Comparison of ENCODE assay signal across 26 cellular contexts in the genomic region with DNA sequence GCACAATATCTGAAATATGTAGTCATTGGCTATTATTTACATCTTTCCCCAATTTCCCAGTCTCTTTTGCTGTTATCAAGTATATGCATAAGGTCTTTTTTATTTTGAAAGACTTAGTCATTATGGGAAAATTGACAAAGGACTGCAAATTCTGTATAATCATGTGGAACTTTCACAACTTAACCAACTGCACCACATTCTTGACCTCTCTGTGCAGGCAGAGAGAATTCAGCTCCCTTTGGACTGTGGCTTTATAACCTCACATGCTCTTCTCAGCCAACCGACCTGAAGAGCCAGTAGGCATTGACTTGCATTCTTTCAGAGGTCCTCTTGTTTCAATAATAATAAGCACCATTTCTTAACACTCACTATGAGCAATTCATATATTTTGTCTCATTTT.
A peak's percentile ranks its signal among the peaks of the same experiment; 100 is the strongest.
DNase-seq lines count a peak whose midpoint lies in the region; ATAC-seq and TF ChIP-seq lines count a peak whose summit lies in the region.
"Had no signal": no experiment of that assay in that cellular context is flagged by ENCODE, and none has a peak within 500 bp of the region (broad histone marks: within the 10 kb centered on the region; RNA-seq: fewer than 3 reads in every experiment).

No MANE protein-coding gene starts in this region.

- TF ChIP-seq CTCF in fibroblast of mammary gland (conservative IDR thresholded peaks at IDR 0.05; ENCODE audit: control insufficient read depth, insufficient read depth, low read depth, low read length) (no peak), upper lobe of right lung (IDR thresholded peaks at IDR 0.05) (no peak)

- H3K4me1 ChIP-seq in upper lobe of right lung, result no peaks in the 10 kb centered on the region
- H3K4me1 ChIP-seq: HAP-1 had no signal

- no peaks in the 10 kb centered on the region for H3K36me3 ChIP-seq in upper lobe of right lung
- H3K36me3 ChIP-seq: BLaER1, HAP-1 had no signal

- no peak for ATAC-seq in upper lobe of right lung
- ATAC-seq in GM18861 (IDR thresholded peaks at IDR 0.05; ENCODE audit: unreplicated experiment), result no peak
- ATAC-seq: GM23338, PC-3 had no signal

- no peaks in the 10 kb centered on the region for H3K27me3 ChIP-seq in upper lobe of right lung
- H3K27me3 ChIP-seq: BLaER1 had no signal

- no peaks in the 10 kb centered on the region for H3K9me3 ChIP-seq in upper lobe of right lung
- H3K9me3 ChIP-seq: BLaER1, HAP-1, SK-N-SH had no signal

- H3K4me3 ChIP-seq in fibroblast of mammary gland (ENCODE audit: control insufficient read depth, low read depth, low read length) (no peak overlapping the region), upper lobe of right lung (no peak overlapping the region)
- H3K4me3 ChIP-seq: BLaER1, GM23338, HAP-1 had no signal

- DNase-seq in EH (ENCODE audit: low read depth) (peak; percentile 41), amniotic epithelial cell (ENCODE audit: low read depth) (peak; percentile 65), fibroblast of mammary gland (ENCODE audit: low read depth) (peak; percentile 19), renal cortical epithelial cell (ENCODE audit: low read depth) (peak; percentile 59), upper lobe of right lung (no peak), NCI-H524 treated with DMSO at 0.1 percent for 48 hours (lab: John Stamatoyannopoulos, UW) (no peak)
- DNase-seq: CD4-positive, alpha-beta T cell; COR-L47; DMS53; EL; GDM1; HFFc6; KBM-7; MV-4-11; NCI-H1105; NCI-H1436 treated with DMSO at 0.1 percent for 48 hours; NCI-H187 treated with DMSO at 0.1 percent for 48 hours; NCI-H524; NCI-H82; NK-92 treated with Interleukin-12 subunit alpha and Interleukin-12 subunit beta, amount 100 ng/mL, for 24 hours; PC-3; SK-N-SH had no signal

- no peak overlapping the region for H3K27ac ChIP-seq in upper lobe of right lung
- H3K27ac ChIP-seq: BLaER1 had no signal

- intact Hi-C loops in upper lobe of right lung (cut with DNase I), result no loop called here

Comparison
In these comparisons a context has a peak if more than half of its experiments do, and no peak if none do; other contexts are left out.
1. DNase-seq: peak in EH (single experiment), amniotic epithelial cell (single experiment), fibroblast of mammary gland (single experiment) and renal cortical epithelial cell (single experiment); none in upper lobe of right lung (single experiment) and NCI-H524 treated with DMSO at 0.1 percent for 48 hours (single experiment).